ENCODE assay signal across 17 cellular contexts in genomic region chr4:128031756-128032384, GRCh38. TPM values are rescaled to one million over a fixed set of nuclear protein-coding genes. Genes with fewer than 3 reads are reported as not detected.
A peak's percentile ranks its signal among the peaks of the same experiment; 100 is the strongest.
DNase-seq lines count a peak whose midpoint lies in the region; FAIRE-seq and TF ChIP-seq lines count a peak whose summit lies in the region.
"Had no signal": no experiment of that assay in that cellular context is flagged by ENCODE, and none has a peak within 500 bp of the region (broad histone marks: within the 10 kb centered on the region; RNA-seq: fewer than 3 reads in every experiment).

No MANE protein-coding gene starts in this region.

- H3K4me1 ChIP-seq in liver (ENCODE audit: control insufficient read depth in 4 of 4, insufficient read depth in 4 of 4, low read length in 3 of 4): peaks cover 2 to 19% (median 4%) of the 10 kb centered on the region in 4 donors
- H3K4me1 ChIP-seq: Caco-2 had no signal

- H3K27ac ChIP-seq in liver (ENCODE audit: low read depth in 1 of 2, low read length in 2 of 2): peak overlapping the region; percentile 76 to 83

- peaks cover 0 to 6% (median 3%) of the 10 kb centered on the region in 4 donors for H3K36me3 ChIP-seq in liver (ENCODE audit: control insufficient read depth in 4 of 4, insufficient read depth in 3 of 4, low read depth in 1 of 4, low read length in 3 of 4)

- peak; percentile 12 for DNase-seq in HuH-7 (ENCODE audit: low spot score)
- DNase-seq in NCI-H146 treated with DMSO at 0.1 percent for 48 hours (lab: John Stamatoyannopoulos, UW; ENCODE audit: unreplicated experiment): peak; percentile 53
- DNase-seq in NCI-H774 (lab: John Stamatoyannopoulos, UW): peak; percentile 37
- no peak for DNase-seq in NCI-H1694 treated with DMSO at 0.1 percent for 48 hours (lab: John Stamatoyannopoulos, UW)
- no peak for DNase-seq in GM19239 (ENCODE audit: insufficient read length, low spot score)
- DNase-seq in GM19240 (ENCODE audit: insufficient read length, low spot score): no peak
- DNase-seq: ACHN; Caco-2; CD4-positive, CD25-positive, alpha-beta regulatory T cell; DMS153; EL; NCI-H1694; NCI-H446 treated with DMSO at 0.1 percent for 48 hours; SHP77 treated with DMSO at 0.1 percent for 48 hours; T-helper 1 cell had no signal

- no peaks in the 10 kb centered on the region for H3K27me3 ChIP-seq in liver (ENCODE audit: control insufficient read depth in 4 of 4, insufficient read depth in 4 of 4, low read length in 3 of 4)

- TF ChIP-seq CTCF in liver (IDR thresholded peaks at IDR 0.05; ENCODE audit: low read depth, low read length, missing input control): no peak

- 37% methylated on average over 3 of the region's 3 CpGs for WGBS in liver

- no peak overlapping the region for H3K4me3 ChIP-seq in liver (ENCODE audit: low read depth in 1 of 3, low read length in 3 of 3)

- no peak for FAIRE-seq in GM19239 (lab: Jason Lieb, UNC)
- FAIRE-seq: H54 had no signal

- H3K9me3 ChIP-seq in liver (ENCODE audit: control insufficient read depth in 4 of 4, low read length in 3 of 4): no peaks in the 10 kb centered on the region
- H3K9me3 ChIP-seq: Caco-2 had no signal

- peak; percentile 34 to 44 for TF ChIP-seq RAD21 in liver (IDR thresholded peaks at IDR 0.05)

- H3K9ac ChIP-seq in liver (ENCODE audit: low read depth in 1 of 2, low read length in 2 of 2): peak overlapping the region in 1 of 2 donors; percentile 53

TF ChIP-seq in liver, 16 proteins besides CTCF, POLR2A, EP300 and RAD21:
- TF ChIP-seq MAX (IDR thresholded peaks at IDR 0.05): peak; percentile 72
- peak; percentile 39 for TF ChIP-seq FOXA2 (IDR thresholded peaks at IDR 0.05)
- TF ChIP-seq HNF4G (IDR thresholded peaks at IDR 0.05): peak; percentile 69
- peak; percentile 94 for TF ChIP-seq HNF4A (conservative IDR thresholded peaks at IDR 0.05)
- TF ChIP-seq NR2F2 (IDR thresholded peaks at IDR 0.05): no peak
- TF ChIP-seq JUND (IDR thresholded peaks at IDR 0.05): peak; percentile 34 to 35
- TF ChIP-seq REST (IDR thresholded peaks at IDR 0.05): no peak
- TF ChIP-seq ATF3 (IDR thresholded peaks at IDR 0.05): peak; percentile 42
- TF ChIP-seq TAF1 (conservative IDR thresholded peaks at IDR 0.05): no peak
- TF ChIP-seq GABPA (IDR thresholded peaks at IDR 0.05 in 1 of 2, conservative IDR thresholded peaks at IDR 0.05 in 1 of 2): no peak
- peak; percentile 30 for TF ChIP-seq YY1 (IDR thresholded peaks at IDR 0.05)
- peak; percentile 72 for TF ChIP-seq ZBTB33 (IDR thresholded peaks at IDR 0.05)
- peak; percentile 15 for TF ChIP-seq FOXA1 (IDR thresholded peaks at IDR 0.05)
- peak in 1 of 2 donors; percentile 24 for TF ChIP-seq EGR1 (IDR thresholded peaks at IDR 0.05; ENCODE audit: low read depth in 2 of 2)
- peak; percentile 50 to 72 for TF ChIP-seq RXRA (IDR thresholded peaks at IDR 0.05)
- TF ChIP-seq SP1 (IDR thresholded peaks at IDR 0.05): peak; percentile 95

RNA-seq across cellular contexts. Expression of gene LARP1B, which starts 29.2 kb away (rescaled TPM):
- 10 to 100 TPM; 17.5 to 69.6 TPM for total RNA-seq in liver
- 10 to 100 TPM; 20.7 to 26.7 TPM for polyA plus RNA-seq in liver

Comparison
In these comparisons a context has a peak if more than half of its experiments do, and no peak if none do; other contexts are left out.
1. DNase-seq: peak in HuH-7 (single experiment), NCI-H146 treated with DMSO at 0.1 percent for 48 hours (single experiment) and NCI-H774 (single experiment); none in NCI-H1694 treated with DMSO at 0.1 percent for 48 hours (single experiment), GM19239 (single experiment) and GM19240 (single experiment).